ENCODE assay signal across 26 cellular contexts in genomic region chr10:33947563-33947962, GRCh38.
"Had no signal": no experiment of that assay in that cellular context is flagged by ENCODE, and none has a peak within 500 bp of the region (broad histone marks: within the 10 kb centered on the region; RNA-seq: fewer than 3 reads in every experiment).

No MANE protein-coding gene starts in this region.

- H3K4me1 Mint-ChIP-seq: naive B cell; natural killer cell; stimulated activated memory B cell treated with anti-CD40 and anti-IgM and Interleukin-4, amounts not matched to agents 10 μg/mL and 1 μg/mL and 100 μg/mL, for 72 hours; stimulated activated naive CD8-positive, alpha-beta T cell treated with anti-CD3 and anti-CD28 coated beads, Interleukin-15, amount 100 ng/mL, for 72 hours had no signal

- DNase-seq: islet precursor cell; left ventricle myocardium inferior; mesendoderm; naive B cell; natural killer cell; nephron progenitor cell; ovary; right lobe of liver; stimulated activated CD4-positive, alpha-beta T cell treated with anti-CD3 and anti-CD28 coated beads, Interleukin-1b, Interleukin-23, amount 100 ng/mL, for 48 hours; stimulated activated CD4-positive, alpha-beta T cell treated with anti-CD3 and anti-CD28 coated beads, Interleukin-2, amount 100 ng/mL, for 48 hours; stimulated activated CD4-positive, alpha-beta T cell treated with anti-CD3 and anti-CD28 coated beads, Interleukin-4, amount 100 ng/mL, for 4 hours; stimulated activated CD8-positive, alpha-beta memory T cell treated with anti-CD3 and anti-CD28 coated beads, Interleukin-4, amount 100 ng/mL, for 48 hours; stimulated activated naive CD4-positive, alpha-beta T cell treated with Interleukin-2 at 50 U/mL for 16 hours; stimulated activated naive CD8-positive, alpha-beta T cell treated with anti-CD3 and anti-CD28 coated beads, Interleukin-15, amount 100 ng/mL, for 72 hours; substantia nigra; upper lobe of left lung had no signal

- H3K36me3 ChIP-seq: left ventricle myocardium inferior, neural progenitor cell, neutrophil, ovary, right atrium auricular region, right lobe of liver, tibial nerve, upper lobe of left lung, vagina had no signal

- H3K9me3 ChIP-seq: left ventricle myocardium inferior, neutrophil, ovary, right atrium auricular region, right lobe of liver, tibial nerve, upper lobe of left lung, vagina had no signal

- H3K4me1 ChIP-seq: left ventricle myocardium inferior, neural progenitor cell, right atrium auricular region, right lobe of liver, tibial nerve, upper lobe of left lung, vagina had no signal

- H3K9ac ChIP-seq: neural progenitor cell had no signal

- H3K27me3 Mint-ChIP-seq: naive B cell; stimulated activated memory B cell treated with anti-CD40 and anti-IgM and Interleukin-4, amounts not matched to agents 10 μg/mL and 1 μg/mL and 100 μg/mL, for 72 hours; stimulated activated naive CD8-positive, alpha-beta T cell treated with anti-CD3 and anti-CD28 coated beads, Interleukin-15, amount 100 ng/mL, for 72 hours had no signal

- H3K9me3 Mint-ChIP-seq: natural killer cell; stimulated activated naive CD8-positive, alpha-beta T cell treated with anti-CD3 and anti-CD28 coated beads, Interleukin-15, amount 100 ng/mL, for 72 hours had no signal

- H3K4me3 ChIP-seq: left ventricle myocardium inferior, lung, neural progenitor cell, ovary, right atrium auricular region, right lobe of liver, smooth muscle cell, tibial nerve, upper lobe of left lung, vagina had no signal

- H3K27ac Mint-ChIP-seq: mesothelial cell of epicardium; naive B cell; natural killer cell; nephron progenitor cell; neural progenitor cell; progenitor cell of endocrine pancreas; stimulated activated memory B cell treated with anti-CD40 and anti-IgM and Interleukin-4, amounts not matched to agents 10 μg/mL and 1 μg/mL and 100 μg/mL, for 72 hours; stimulated activated naive CD8-positive, alpha-beta T cell treated with anti-CD3 and anti-CD28 coated beads, Interleukin-15, amount 100 ng/mL, for 72 hours had no signal

- H3K36me3 Mint-ChIP-seq: natural killer cell; neural progenitor cell; stimulated activated memory B cell treated with anti-CD40 and anti-IgM and Interleukin-4, amounts not matched to agents 10 μg/mL and 1 μg/mL and 100 μg/mL, for 72 hours had no signal

- H3K4me3 Mint-ChIP-seq: mesothelial cell of epicardium; naive B cell; natural killer cell; nephron progenitor cell; neural progenitor cell; stimulated activated memory B cell treated with anti-CD40 and anti-IgM and Interleukin-4, amounts not matched to agents 10 μg/mL and 1 μg/mL and 100 μg/mL, for 72 hours; stimulated activated naive CD8-positive, alpha-beta T cell treated with anti-CD3 and anti-CD28 coated beads, Interleukin-15, amount 100 ng/mL, for 72 hours had no signal

- H3K27me3 ChIP-seq: neural progenitor cell, neutrophil, ovary, right atrium auricular region, right lobe of liver, tibial nerve, upper lobe of left lung, vagina had no signal

- H3K4me2 ChIP-seq: neural progenitor cell, smooth muscle cell had no signal

- H2AFZ ChIP-seq: neural progenitor cell had no signal

- H3K27ac ChIP-seq: left ventricle myocardium inferior, neural progenitor cell, neutrophil, ovary, right atrium auricular region, right lobe of liver, tibial nerve, upper lobe of left lung, vagina had no signal
